1 cellular context compared by ENCODE assay signal in genomic region chr1:173477286-173478098, GRCh38.
TF ChIP-seq lines count a peak whose summit lies in the region.

TSS of gene PRDX6 (plus strand) at chr1:173477335. CDS start at chr1:173477398, 63 bp downstream.

TF ChIP-seq in HepG2, 621 proteins besides CTCF, POLR2A, EP300 and RAD21 (continued from another document and continues in another):
- no peak for TF ChIP-seq HNF1B (CRISPR knock-in tag; IDR thresholded peaks at IDR 0.05)
- TF ChIP-seq ZNF713 (CRISPR knock-in tag; IDR thresholded peaks at IDR 0.05): no peak
- TF ChIP-seq, protein P1, sequence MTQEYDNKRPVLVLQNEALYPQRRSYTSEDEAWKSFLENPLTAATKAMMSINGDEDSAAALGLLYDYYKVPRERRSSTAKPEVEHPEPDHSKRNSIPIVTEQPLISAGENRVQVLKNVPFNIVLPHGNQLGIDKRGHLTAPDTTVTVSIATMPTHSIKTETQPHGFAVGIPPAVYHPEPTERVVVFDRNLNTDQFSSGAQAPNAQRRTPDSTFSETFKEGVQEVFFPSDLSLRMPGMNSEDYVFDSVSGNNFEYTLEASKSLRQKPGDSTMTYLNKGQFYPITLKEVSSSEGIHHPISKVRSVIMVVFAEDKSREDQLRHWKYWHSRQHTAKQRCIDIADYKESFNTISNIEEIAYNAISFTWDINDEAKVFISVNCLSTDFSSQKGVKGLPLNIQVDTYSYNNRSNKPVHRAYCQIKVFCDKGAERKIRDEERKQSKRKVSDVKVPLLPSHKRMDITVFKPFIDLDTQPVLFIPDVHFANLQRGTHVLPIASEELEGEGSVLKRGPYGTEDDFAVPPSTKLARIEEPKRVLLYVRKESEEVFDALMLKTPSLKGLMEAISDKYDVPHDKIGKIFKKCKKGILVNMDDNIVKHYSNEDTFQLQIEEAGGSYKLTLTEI (CRISPR knock-in tag; conservative IDR thresholded peaks at IDR 0.05): no peak
- no peak; the same call in 1 of the 2 replicates for TF ChIP-seq ELF1 (CRISPR knock-in tag; IDR thresholded peaks at IDR 0.05)
- TF ChIP-seq, protein P2, sequence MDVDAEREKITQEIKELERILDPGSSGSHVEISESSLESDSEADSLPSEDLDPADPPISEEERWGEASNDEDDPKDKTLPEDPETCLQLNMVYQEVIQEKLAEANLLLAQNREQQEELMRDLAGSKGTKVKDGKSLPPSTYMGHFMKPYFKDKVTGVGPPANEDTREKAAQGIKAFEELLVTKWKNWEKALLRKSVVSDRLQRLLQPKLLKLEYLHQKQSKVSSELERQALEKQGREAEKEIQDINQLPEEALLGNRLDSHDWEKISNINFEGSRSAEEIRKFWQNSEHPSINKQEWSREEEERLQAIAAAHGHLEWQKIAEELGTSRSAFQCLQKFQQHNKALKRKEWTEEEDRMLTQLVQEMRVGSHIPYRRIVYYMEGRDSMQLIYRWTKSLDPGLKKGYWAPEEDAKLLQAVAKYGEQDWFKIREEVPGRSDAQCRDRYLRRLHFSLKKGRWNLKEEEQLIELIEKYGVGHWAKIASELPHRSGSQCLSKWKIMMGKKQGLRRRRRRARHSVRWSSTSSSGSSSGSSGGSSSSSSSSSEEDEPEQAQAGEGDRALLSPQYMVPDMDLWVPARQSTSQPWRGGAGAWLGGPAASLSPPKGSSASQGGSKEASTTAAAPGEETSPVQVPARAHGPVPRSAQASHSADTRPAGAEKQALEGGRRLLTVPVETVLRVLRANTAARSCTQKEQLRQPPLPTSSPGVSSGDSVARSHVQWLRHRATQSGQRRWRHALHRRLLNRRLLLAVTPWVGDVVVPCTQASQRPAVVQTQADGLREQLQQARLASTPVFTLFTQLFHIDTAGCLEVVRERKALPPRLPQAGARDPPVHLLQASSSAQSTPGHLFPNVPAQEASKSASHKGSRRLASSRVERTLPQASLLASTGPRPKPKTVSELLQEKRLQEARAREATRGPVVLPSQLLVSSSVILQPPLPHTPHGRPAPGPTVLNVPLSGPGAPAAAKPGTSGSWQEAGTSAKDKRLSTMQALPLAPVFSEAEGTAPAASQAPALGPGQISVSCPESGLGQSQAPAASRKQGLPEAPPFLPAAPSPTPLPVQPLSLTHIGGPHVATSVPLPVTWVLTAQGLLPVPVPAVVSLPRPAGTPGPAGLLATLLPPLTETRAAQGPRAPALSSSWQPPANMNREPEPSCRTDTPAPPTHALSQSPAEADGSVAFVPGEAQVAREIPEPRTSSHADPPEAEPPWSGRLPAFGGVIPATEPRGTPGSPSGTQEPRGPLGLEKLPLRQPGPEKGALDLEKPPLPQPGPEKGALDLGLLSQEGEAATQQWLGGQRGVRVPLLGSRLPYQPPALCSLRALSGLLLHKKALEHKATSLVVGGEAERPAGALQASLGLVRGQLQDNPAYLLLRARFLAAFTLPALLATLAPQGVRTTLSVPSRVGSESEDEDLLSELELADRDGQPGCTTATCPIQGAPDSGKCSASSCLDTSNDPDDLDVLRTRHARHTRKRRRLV (CRISPR knock-in tag; IDR thresholded peaks at IDR 0.05): no peak
- no peak for TF ChIP-seq SUZ12 (IDR thresholded peaks at IDR 0.05; ENCODE audit: low read depth, low read length)
- no peak; the same call in 1 of the 2 replicates for TF ChIP-seq HDAC1 (CRISPR knock-in tag; IDR thresholded peaks at IDR 0.05)
- peak; percentile 88 for TF ChIP-seq ZNF124 (CRISPR knock-in tag; IDR thresholded peaks at IDR 0.05)
- TF ChIP-seq, protein P3, sequence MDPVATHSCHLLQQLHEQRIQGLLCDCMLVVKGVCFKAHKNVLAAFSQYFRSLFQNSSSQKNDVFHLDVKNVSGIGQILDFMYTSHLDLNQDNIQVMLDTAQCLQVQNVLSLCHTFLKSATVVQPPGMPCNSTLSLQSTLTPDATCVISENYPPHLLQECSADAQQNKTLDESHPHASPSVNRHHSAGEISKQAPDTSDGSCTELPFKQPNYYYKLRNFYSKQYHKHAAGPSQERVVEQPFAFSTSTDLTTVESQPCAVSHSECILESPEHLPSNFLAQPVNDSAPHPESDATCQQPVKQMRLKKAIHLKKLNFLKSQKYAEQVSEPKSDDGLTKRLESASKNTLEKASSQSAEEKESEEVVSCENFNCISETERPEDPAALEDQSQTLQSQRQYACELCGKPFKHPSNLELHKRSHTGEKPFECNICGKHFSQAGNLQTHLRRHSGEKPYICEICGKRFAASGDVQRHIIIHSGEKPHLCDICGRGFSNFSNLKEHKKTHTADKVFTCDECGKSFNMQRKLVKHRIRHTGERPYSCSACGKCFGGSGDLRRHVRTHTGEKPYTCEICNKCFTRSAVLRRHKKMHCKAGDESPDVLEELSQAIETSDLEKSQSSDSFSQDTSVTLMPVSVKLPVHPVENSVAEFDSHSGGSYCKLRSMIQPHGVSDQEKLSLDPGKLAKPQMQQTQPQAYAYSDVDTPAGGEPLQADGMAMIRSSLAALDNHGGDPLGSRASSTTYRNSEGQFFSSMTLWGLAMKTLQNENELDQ (CRISPR knock-in tag; IDR thresholded peaks at IDR 0.05; ENCODE audit: borderline replicate concordance): no peak
- TF ChIP-seq MTF2 (CRISPR knock-in tag; IDR thresholded peaks at IDR 0.05; ENCODE audit: borderline replicate concordance): peak; percentile 73; the same call in 1 of the 2 replicates
- no peak for TF ChIP-seq ZNF598 (CRISPR knock-in tag; IDR thresholded peaks at IDR 0.05; ENCODE audit: borderline replicate concordance)
- TF ChIP-seq, protein P4, sequence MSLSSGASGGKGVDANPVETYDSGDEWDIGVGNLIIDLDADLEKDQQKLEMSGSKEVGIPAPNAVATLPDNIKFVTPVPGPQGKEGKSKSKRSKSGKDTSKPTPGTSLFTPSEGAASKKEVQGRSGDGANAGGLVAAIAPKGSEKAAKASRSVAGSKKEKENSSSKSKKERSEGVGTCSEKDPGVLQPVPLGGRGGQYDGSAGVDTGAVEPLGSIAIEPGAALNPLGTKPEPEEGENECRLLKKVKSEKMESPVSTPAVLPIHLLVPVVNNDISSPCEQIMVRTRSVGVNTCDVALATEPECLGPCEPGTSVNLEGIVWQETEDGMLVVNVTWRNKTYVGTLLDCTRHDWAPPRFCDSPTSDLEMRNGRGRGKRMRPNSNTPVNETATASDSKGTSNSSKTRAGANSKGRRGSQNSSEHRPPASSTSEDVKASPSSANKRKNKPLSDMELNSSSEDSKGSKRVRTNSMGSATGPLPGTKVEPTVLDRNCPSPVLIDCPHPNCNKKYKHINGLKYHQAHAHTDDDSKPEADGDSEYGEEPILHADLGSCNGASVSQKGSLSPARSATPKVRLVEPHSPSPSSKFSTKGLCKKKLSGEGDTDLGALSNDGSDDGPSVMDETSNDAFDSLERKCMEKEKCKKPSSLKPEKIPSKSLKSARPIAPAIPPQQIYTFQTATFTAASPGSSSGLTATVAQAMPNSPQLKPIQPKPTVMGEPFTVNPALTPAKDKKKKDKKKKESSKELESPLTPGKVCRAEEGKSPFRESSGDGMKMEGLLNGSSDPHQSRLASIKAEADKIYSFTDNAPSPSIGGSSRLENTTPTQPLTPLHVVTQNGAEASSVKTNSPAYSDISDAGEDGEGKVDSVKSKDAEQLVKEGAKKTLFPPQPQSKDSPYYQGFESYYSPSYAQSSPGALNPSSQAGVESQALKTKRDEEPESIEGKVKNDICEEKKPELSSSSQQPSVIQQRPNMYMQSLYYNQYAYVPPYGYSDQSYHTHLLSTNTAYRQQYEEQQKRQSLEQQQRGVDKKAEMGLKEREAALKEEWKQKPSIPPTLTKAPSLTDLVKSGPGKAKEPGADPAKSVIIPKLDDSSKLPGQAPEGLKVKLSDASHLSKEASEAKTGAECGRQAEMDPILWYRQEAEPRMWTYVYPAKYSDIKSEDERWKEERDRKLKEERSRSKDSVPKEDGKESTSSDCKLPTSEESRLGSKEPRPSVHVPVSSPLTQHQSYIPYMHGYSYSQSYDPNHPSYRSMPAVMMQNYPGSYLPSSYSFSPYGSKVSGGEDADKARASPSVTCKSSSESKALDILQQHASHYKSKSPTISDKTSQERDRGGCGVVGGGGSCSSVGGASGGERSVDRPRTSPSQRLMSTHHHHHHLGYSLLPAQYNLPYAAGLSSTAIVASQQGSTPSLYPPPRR (CRISPR knock-in tag; IDR thresholded peaks at IDR 0.05; ENCODE audit: borderline replicate concordance): peak; percentile 78; the same call in 1 of the 2 replicates
- TF ChIP-seq HMG20B (CRISPR knock-in tag; conservative IDR thresholded peaks at IDR 0.05): no peak
- no peak for TF ChIP-seq CBX2 (IDR thresholded peaks at IDR 0.05; ENCODE audit: low read depth, low read length)
- TF ChIP-seq CBX2 (CRISPR knock-in tag; IDR thresholded peaks at IDR 0.05; ENCODE audit: low read depth): no peak
- no peak for TF ChIP-seq ZNF780A (CRISPR knock-in tag; IDR thresholded peaks at IDR 0.05)
- TF ChIP-seq, protein P5, sequence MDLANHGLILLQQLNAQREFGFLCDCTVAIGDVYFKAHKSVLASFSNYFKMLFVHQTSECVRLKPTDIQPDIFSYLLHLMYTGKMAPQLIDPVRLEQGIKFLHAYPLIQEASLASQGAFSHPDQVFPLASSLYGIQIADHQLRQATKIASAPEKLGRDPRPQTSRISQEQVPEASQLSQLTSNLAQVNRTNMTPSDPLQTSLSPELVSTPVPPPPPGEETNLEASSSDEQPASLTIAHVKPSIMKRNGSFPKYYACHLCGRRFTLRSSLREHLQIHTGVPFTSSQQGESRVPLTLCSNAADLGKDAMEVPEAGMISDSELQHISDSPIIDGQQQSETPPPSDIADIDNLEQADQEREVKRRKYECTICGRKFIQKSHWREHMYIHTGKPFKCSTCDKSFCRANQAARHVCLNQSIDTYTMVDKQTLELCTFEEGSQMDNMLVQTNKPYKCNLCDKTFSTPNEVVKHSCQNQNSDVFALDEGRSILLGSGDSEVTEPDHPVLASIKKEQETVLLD (CRISPR knock-in tag; IDR thresholded peaks at IDR 0.05; ENCODE audit: low read depth): peak; percentile 34; the same call in 1 of the 2 replicates
- TF ChIP-seq ZNF879 (CRISPR knock-in tag; IDR thresholded peaks at IDR 0.05): 0 out of 2 replicates have a peak, but pooled peaks have one; percentile 57
- no peak for TF ChIP-seq ZNF737 (CRISPR knock-in tag; IDR thresholded peaks at IDR 0.05; ENCODE audit: borderline replicate concordance)
- TF ChIP-seq NFATC3 (CRISPR knock-in tag; IDR thresholded peaks at IDR 0.05): no peak
- TF ChIP-seq SP140L (CRISPR knock-in tag; IDR thresholded peaks at IDR 0.05; ENCODE audit: borderline replicate concordance): no peak
- TF ChIP-seq ZNF558 (CRISPR knock-in tag; IDR thresholded peaks at IDR 0.05; ENCODE audit: borderline replicate concordance): peak; percentile 59; the same call in 1 of the 2 replicates
- 0 out of 2 replicates have a peak, but pooled peaks have one; percentile 14 for TF ChIP-seq CREM (IDR thresholded peaks at IDR 0.05)
- TF ChIP-seq CREM (CRISPR knock-in tag; IDR thresholded peaks at IDR 0.05): no peak
- no peak for TF ChIP-seq ZBTB7B (CRISPR knock-in tag; IDR thresholded peaks at IDR 0.05)
- TF ChIP-seq, protein P6, sequence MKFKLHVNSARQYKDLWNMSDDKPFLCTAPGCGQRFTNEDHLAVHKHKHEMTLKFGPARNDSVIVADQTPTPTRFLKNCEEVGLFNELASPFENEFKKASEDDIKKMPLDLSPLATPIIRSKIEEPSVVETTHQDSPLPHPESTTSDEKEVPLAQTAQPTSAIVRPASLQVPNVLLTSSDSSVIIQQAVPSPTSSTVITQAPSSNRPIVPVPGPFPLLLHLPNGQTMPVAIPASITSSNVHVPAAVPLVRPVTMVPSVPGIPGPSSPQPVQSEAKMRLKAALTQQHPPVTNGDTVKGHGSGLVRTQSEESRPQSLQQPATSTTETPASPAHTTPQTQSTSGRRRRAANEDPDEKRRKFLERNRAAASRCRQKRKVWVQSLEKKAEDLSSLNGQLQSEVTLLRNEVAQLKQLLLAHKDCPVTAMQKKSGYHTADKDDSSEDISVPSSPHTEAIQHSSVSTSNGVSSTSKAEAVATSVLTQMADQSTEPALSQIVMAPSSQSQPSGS (CRISPR knock-in tag; IDR thresholded peaks at IDR 0.05): peak; percentile 32; the same call in 1 of the 2 replicates
- 0 out of 2 replicates have a peak, but pooled peaks have one; percentile 4 for TF ChIP-seq FOSL2 (CRISPR knock-in tag; IDR thresholded peaks at IDR 0.05)
- TF ChIP-seq, protein P7, sequence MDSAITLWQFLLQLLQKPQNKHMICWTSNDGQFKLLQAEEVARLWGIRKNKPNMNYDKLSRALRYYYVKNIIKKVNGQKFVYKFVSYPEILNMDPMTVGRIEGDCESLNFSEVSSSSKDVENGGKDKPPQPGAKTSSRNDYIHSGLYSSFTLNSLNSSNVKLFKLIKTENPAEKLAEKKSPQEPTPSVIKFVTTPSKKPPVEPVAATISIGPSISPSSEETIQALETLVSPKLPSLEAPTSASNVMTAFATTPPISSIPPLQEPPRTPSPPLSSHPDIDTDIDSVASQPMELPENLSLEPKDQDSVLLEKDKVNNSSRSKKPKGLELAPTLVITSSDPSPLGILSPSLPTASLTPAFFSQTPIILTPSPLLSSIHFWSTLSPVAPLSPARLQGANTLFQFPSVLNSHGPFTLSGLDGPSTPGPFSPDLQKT (CRISPR knock-in tag; IDR thresholded peaks at IDR 0.05; ENCODE audit: borderline replicate concordance): 0 out of 2 replicates have a peak, but pooled peaks have one; percentile 61
- TF ChIP-seq, protein P8, sequence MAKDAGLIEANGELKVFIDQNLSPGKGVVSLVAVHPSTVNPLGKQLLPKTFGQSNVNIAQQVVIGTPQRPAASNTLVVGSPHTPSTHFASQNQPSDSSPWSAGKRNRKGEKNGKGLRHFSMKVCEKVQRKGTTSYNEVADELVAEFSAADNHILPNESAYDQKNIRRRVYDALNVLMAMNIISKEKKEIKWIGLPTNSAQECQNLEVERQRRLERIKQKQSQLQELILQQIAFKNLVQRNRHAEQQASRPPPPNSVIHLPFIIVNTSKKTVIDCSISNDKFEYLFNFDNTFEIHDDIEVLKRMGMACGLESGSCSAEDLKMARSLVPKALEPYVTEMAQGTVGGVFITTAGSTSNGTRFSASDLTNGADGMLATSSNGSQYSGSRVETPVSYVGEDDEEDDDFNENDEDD (CRISPR knock-in tag; IDR thresholded peaks at IDR 0.05; ENCODE audit: borderline replicate concordance): no peak
- TF ChIP-seq, protein P9, sequence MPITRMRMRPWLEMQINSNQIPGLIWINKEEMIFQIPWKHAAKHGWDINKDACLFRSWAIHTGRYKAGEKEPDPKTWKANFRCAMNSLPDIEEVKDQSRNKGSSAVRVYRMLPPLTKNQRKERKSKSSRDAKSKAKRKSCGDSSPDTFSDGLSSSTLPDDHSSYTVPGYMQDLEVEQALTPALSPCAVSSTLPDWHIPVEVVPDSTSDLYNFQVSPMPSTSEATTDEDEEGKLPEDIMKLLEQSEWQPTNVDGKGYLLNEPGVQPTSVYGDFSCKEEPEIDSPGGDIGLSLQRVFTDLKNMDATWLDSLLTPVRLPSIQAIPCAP (CRISPR knock-in tag; IDR thresholded peaks at IDR 0.05; ENCODE audit: low read depth): peak; percentile 83; the same call in 1 of the 2 replicates
- TF ChIP-seq ZFP36L1 (CRISPR knock-in tag; IDR thresholded peaks at IDR 0.05): no peak
- peak; percentile 34 for TF ChIP-seq MED1 (CRISPR knock-in tag; IDR thresholded peaks at IDR 0.05)
- peak; percentile 81 for TF ChIP-seq POLR2G (IDR thresholded peaks at IDR 0.05; ENCODE audit: low read depth, low read length)
